ENCODE assay signal across 20 cellular contexts in genomic region chr4:2354760-2355159, GRCh38.
A peak's percentile ranks its signal among the peaks of the same experiment; 100 is the strongest.
DNase-seq lines count a peak whose midpoint lies in the region; ATAC-seq and TF ChIP-seq lines count a peak whose summit lies in the region.
"Had no signal": no experiment of that assay in that cellular context is flagged by ENCODE, and none has a peak within 500 bp of the region (broad histone marks: within the 10 kb centered on the region; RNA-seq: fewer than 3 reads in every experiment).

No MANE protein-coding gene starts in this region.

- peak; percentile 38 for DNase-seq in activated T-cell treated with anti-CD3 and anti-CD28 coated beads, Interleukin-2, amount 50 U/mL, for 1 hour
- DNase-seq in activated T-cell treated with anti-CD3 and anti-CD28 coated beads for 4 hours, result no peak
- DNase-seq in activated CD8-positive, alpha-beta memory T cell treated with anti-CD3 and anti-CD28 coated beads, Interleukin-2, amount 50 U/mL, for 4 hours, result peak; percentile 34
- no peak for DNase-seq in memory B cell (ENCODE audit: low spot score in 2 of 2)
- DNase-seq in stimulated activated naive B cell treated with anti-CD40 and anti-IgM and Interleukin-4, amounts not matched to agents 10 μg/mL and 1 μg/mL and 100 μg/mL, for 72 hours, result peak; percentile 24
- DNase-seq in prostate gland (ENCODE audit: low spot score), result no peak
- DNase-seq in osteocyte (ENCODE audit: extremely low spot score, unreplicated experiment), result no peak
- DNase-seq in superior temporal gyrus (ENCODE audit: extremely low spot score), result no peak
- DNase-seq: esophagus squamous epithelium; KG1; NK-92 treated with Interleukin-12 subunit alpha and Interleukin-12 subunit beta, amount 100 ng/mL, for 24 hours; stimulated activated CD4-positive, alpha-beta T cell treated with anti-CD3 and anti-CD28 coated beads, Interleukin-4, amount 100 ng/mL, for 1 hour; stimulated activated naive CD4-positive, alpha-beta T cell treated with Interleukin-2 at 50 U/mL for 16 hours had no signal

- no peak for TF ChIP-seq POLR2A in prostate gland (IDR thresholded peaks at IDR 0.05)

- H3K4me3 ChIP-seq in prostate gland, result no peak overlapping the region
- H3K4me3 ChIP-seq: dorsolateral prefrontal cortex, esophagus squamous epithelium, GM23248, heart left ventricle had no signal

- H3K27me3 ChIP-seq in prostate gland (replicated peaks; ENCODE audit: insufficient read depth), result no peaks in the 10 kb centered on the region
- H3K27me3 ChIP-seq: dorsolateral prefrontal cortex, esophagus squamous epithelium, heart left ventricle had no signal

- no peaks in the 10 kb centered on the region for H3K9me3 ChIP-seq in prostate gland
- H3K9me3 ChIP-seq: esophagus squamous epithelium, heart left ventricle had no signal

- no peaks in the 10 kb centered on the region for H3K9me3 Mint-ChIP-seq in memory B cell
- no peaks in the 10 kb centered on the region for H3K9me3 Mint-ChIP-seq in stimulated activated naive B cell treated with anti-CD40 and anti-IgM and Interleukin-4, amounts not matched to agents 10 μg/mL and 1 μg/mL and 100 μg/mL, for 72 hours
- no peaks in the 10 kb centered on the region for H3K9me3 Mint-ChIP-seq in osteocyte (ENCODE audit: unreplicated experiment)
- H3K9me3 Mint-ChIP-seq: CD4-positive, CD25-positive, alpha-beta regulatory T cell; T-cell had no signal

- H3K27ac Mint-ChIP-seq in memory B cell, result no peak overlapping the region
- no peak overlapping the region for H3K27ac Mint-ChIP-seq in stimulated activated naive B cell treated with anti-CD40 and anti-IgM and Interleukin-4, amounts not matched to agents 10 μg/mL and 1 μg/mL and 100 μg/mL, for 72 hours
- H3K27ac Mint-ChIP-seq in osteocyte (ENCODE audit: unreplicated experiment), result no peak overlapping the region

- intact Hi-C loops in prostate gland (cut with DNase I), result loop anchor here (5.0 kb wide), 1 partner anchor 137 kb away; no protein-coding TSS in a partner anchor

- 91% methylated on average over 9 of the region's 9 CpGs for WGBS in prostate gland

- no peak for TF ChIP-seq CTCF in prostate gland (IDR thresholded peaks at IDR 0.05)
- no peak for TF ChIP-seq CTCF in osteocyte (IDR thresholded peaks at IDR 0.05)

- no peaks in the 10 kb centered on the region for H3K4me1 ChIP-seq in prostate gland (replicated peaks)

- no peaks in the 10 kb centered on the region for H3K36me3 ChIP-seq in prostate gland
- H3K36me3 ChIP-seq: esophagus squamous epithelium, heart left ventricle had no signal

- H3K36me3 Mint-ChIP-seq in memory B cell (peaks cover 2% of the 10 kb centered on the region), osteocyte (ENCODE audit: unreplicated experiment) (no peaks in the 10 kb centered on the region)
- H3K36me3 Mint-ChIP-seq in stimulated activated naive B cell treated with anti-CD40 and anti-IgM and Interleukin-4, amounts not matched to agents 10 μg/mL and 1 μg/mL and 100 μg/mL, for 72 hours, result no peaks in the 10 kb centered on the region
- H3K36me3 Mint-ChIP-seq: CD4-positive, CD25-positive, alpha-beta regulatory T cell; T-cell had no signal

- H3K27me3 Mint-ChIP-seq in memory B cell (peaks cover 6% of the 10 kb centered on the region), osteocyte (ENCODE audit: unreplicated experiment) (no peaks in the 10 kb centered on the region)
- no peaks in the 10 kb centered on the region for H3K27me3 Mint-ChIP-seq in stimulated activated naive B cell treated with anti-CD40 and anti-IgM and Interleukin-4, amounts not matched to agents 10 μg/mL and 1 μg/mL and 100 μg/mL, for 72 hours
- H3K27me3 Mint-ChIP-seq: CD4-positive, CD25-positive, alpha-beta regulatory T cell; T-cell had no signal

- no peak overlapping the region for H3K27ac ChIP-seq in prostate gland
- H3K27ac ChIP-seq: esophagus squamous epithelium, GM23248, heart left ventricle, HL-60, RWPE1 had no signal

- H3K4me3 Mint-ChIP-seq in memory B cell (no peak overlapping the region), osteocyte (ENCODE audit: unreplicated experiment) (no peak overlapping the region)
- no peak overlapping the region for H3K4me3 Mint-ChIP-seq in stimulated activated naive B cell treated with anti-CD40 and anti-IgM and Interleukin-4, amounts not matched to agents 10 μg/mL and 1 μg/mL and 100 μg/mL, for 72 hours
- H3K4me3 Mint-ChIP-seq: CD4-positive, CD25-positive, alpha-beta regulatory T cell; T-cell had no signal

- peak; percentile 84 for ATAC-seq in memory B cell (ENCODE audit: low read depth)
- peak; percentile 85 to 87 for ATAC-seq in stimulated activated naive B cell treated with anti-CD40 and anti-IgM and Interleukin-4, amounts not matched to agents 10 μg/mL and 1 μg/mL and 100 μg/mL, for 72 hours (replicated peaks)

- H3K4me1 Mint-ChIP-seq in memory B cell (peaks cover 4% of the 10 kb centered on the region), osteocyte (ENCODE audit: unreplicated experiment) (no peaks in the 10 kb centered on the region)
- H3K4me1 Mint-ChIP-seq in stimulated activated naive B cell treated with anti-CD40 and anti-IgM and Interleukin-4, amounts not matched to agents 10 μg/mL and 1 μg/mL and 100 μg/mL, for 72 hours, result peaks cover 12 to 24% of the 10 kb centered on the region in 2 donors

Comparison
In these comparisons a context has a peak if more than half of its experiments do, and no peak if none do; other contexts are left out.
1. DNase-seq: peak in activated T-cell treated with anti-CD3 and anti-CD28 coated beads, Interleukin-2, amount 50 U/mL, for 1 hour (single experiment), activated CD8-positive, alpha-beta memory T cell treated with anti-CD3 and anti-CD28 coated beads, Interleukin-2, amount 50 U/mL, for 4 hours (single experiment) and stimulated activated naive B cell treated with anti-CD40 and anti-IgM and Interleukin-4, amounts not matched to agents 10 μg/mL and 1 μg/mL and 100 μg/mL, for 72 hours (single experiment); none in activated T-cell treated with anti-CD3 and anti-CD28 coated beads for 4 hours (single experiment), memory B cell (0 of 2), prostate gland (single experiment), osteocyte (single experiment) and superior temporal gyrus (single experiment).